ENCODE assay signal across 27 cellular contexts in genomic region chr9:98831636-98832035, GRCh38.
"Had no signal": no experiment of that assay in that cellular context is flagged by ENCODE, and none has a peak within 500 bp of the region (broad histone marks: within the 10 kb centered on the region; RNA-seq: fewer than 3 reads in every experiment).

No MANE protein-coding gene starts in this region.

- DNase-seq: naive thymus-derived CD4-positive, alpha-beta T cell; natural killer cell; nucleus accumbens; ovary; posterior cingulate gyrus; psoas muscle; right lobe of liver; sigmoid colon; small intestine; stimulated activated CD4-positive, alpha-beta T cell treated with anti-CD3 and anti-CD28 coated beads, Interleukin-15, amount 100 ng/mL, for 24 hours; stimulated activated CD4-positive, alpha-beta T cell treated with anti-CD3 and anti-CD28 coated beads, Interleukin-2, amount 100 ng/mL, for 24 hours; stimulated activated CD4-positive, alpha-beta T cell treated with anti-CD3 and anti-CD28 coated beads, Interleukin-2, amount 100 ng/mL, for 48 hours; stimulated activated CD4-positive, alpha-beta T cell treated with anti-CD3 and anti-CD28 coated beads, Interleukin-4, amount 100 ng/mL, for 24 hours; stimulated activated naive B cell treated with anti-CD40 and anti-IgM and Interleukin-4, amounts not matched to agents 10 μg/mL and 1 μg/mL and 100 μg/mL, for 72 hours; stimulated activated naive CD4-positive, alpha-beta T cell treated with Interleukin-2 at 50 U/mL for 16 hours; stomach; thyroid gland; trophoblast cell; upper lobe of left lung had no signal

- H3K9ac ChIP-seq: neural progenitor cell, parathyroid adenoma had no signal

- H3K4me1 ChIP-seq: neural progenitor cell, parathyroid adenoma, psoas muscle, right lobe of liver, sigmoid colon, thyroid gland, vagina had no signal

- H3K36me3 ChIP-seq: neural progenitor cell, ovary, right atrium auricular region, right lobe of liver, thoracic aorta, vagina had no signal

- H3K79me2 ChIP-seq: parathyroid adenoma had no signal

- H3K9me3 ChIP-seq: ovary, psoas muscle, right atrium auricular region, right lobe of liver, sigmoid colon, stomach, thoracic aorta, thyroid gland, tibial nerve, upper lobe of left lung, vagina had no signal

- H3K4me2 ChIP-seq: neural progenitor cell had no signal

- H2AFZ ChIP-seq: neural progenitor cell, parathyroid adenoma had no signal

- H3K27me3 ChIP-seq: neural progenitor cell, ovary, right atrium auricular region, right lobe of liver, sigmoid colon, stomach, thyroid gland, tibial nerve, upper lobe of left lung, vagina had no signal

- H3K27ac ChIP-seq: neural progenitor cell, ovary, parathyroid adenoma, psoas muscle, right atrium auricular region, right lobe of liver, sigmoid colon, stomach, thoracic aorta, thyroid gland, tibial nerve, upper lobe of left lung, vagina had no signal

- FAIRE-seq: small intestine, urothelium cell line had no signal

- ATAC-seq: naive thymus-derived CD4-positive, alpha-beta T cell; natural killer cell; psoas muscle; right lobe of liver; stimulated activated effector memory CD8-positive, alpha-beta T cell treated with anti-CD3 and anti-CD28 coated beads, Interleukin-12 subunit alpha, Interleukin-12 subunit beta, amount 100 ng/mL, for 72 hours; stimulated activated naive B cell treated with anti-CD40 and anti-IgM and Interleukin-4, amounts not matched to agents 10 μg/mL and 1 μg/mL and 100 μg/mL, for 72 hours had no signal

- H3K4me3 ChIP-seq: neural progenitor cell, ovary, psoas muscle, right atrium auricular region, right lobe of liver, sigmoid colon, stomach, thoracic aorta, thyroid gland, tibial nerve, upper lobe of left lung, vagina had no signal
